2 cellular contexts compared by ENCODE assay signal in genomic region chr11:118544010-118544646, GRCh38.
TF ChIP-seq lines count a peak whose summit lies in the region.

No MANE protein-coding gene starts in this region.

TF ChIP-seq in K562, 482 proteins besides CTCF, POLR2A, EP300 and RAD21:
- no peak for TF ChIP-seq THAP7 (CRISPR knock-in tag; IDR thresholded peaks at IDR 0.05)
- TF ChIP-seq MAFF (IDR thresholded peaks at IDR 0.05; ENCODE audit: low read length): peak; percentile 13; the same call in 1 of the 2 replicates
- peak; percentile 62 for TF ChIP-seq ZNF316 (IDR thresholded peaks at IDR 0.05)

TF ChIP-seq in HEK293T, 16 proteins besides CTCF, POLR2A, EP300 and RAD21:
- TF ChIP-seq ZNF384 (IDR thresholded peaks at IDR 0.05): no peak
